ENCODE assay signal across 22 cellular contexts in the genomic region with DNA sequence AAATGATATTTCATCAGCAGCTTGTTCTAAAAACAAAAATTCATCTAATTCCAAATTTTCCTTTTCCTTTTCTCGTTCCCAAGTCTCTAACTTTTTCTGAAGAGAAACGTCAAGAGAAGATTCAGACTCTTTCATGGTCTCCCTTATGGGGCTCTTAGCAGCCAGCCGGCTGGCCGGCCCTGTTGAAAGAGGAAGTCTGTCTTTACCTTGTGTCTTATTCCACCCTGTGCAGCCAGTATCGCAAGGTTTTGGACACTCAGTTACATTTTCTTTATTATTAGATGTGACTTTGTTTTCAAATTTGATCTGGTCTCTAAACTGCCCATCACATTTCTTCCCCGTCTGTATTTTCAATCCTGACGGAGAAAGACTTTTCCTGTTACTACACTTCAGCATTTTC.
"Had no signal": no experiment of that assay in that cellular context is flagged by ENCODE, and none has a peak within 500 bp of the region (broad histone marks: within the 10 kb centered on the region; RNA-seq: fewer than 3 reads in every experiment).

No MANE protein-coding gene starts in this region.

- H2AFZ ChIP-seq: parathyroid adenoma had no signal

- H3K4me3 ChIP-seq: esophagus muscularis mucosa, gastrocnemius medialis, heart right ventricle, psoas muscle, spleen, testis had no signal

- DNase-seq: effector memory CD8-positive, alpha-beta T cell; gastrocnemius medialis; heart right ventricle; hypothalamus; kidney glomerular epithelial cell; naive thymus-derived CD4-positive, alpha-beta T cell; nephron progenitor cell; psoas muscle; retina; spleen; stimulated activated CD4-positive, alpha-beta T cell treated with anti-CD3 and anti-CD28 coated beads, Interleukin-15, amount 100 ng/mL, for 24 hours; stimulated activated CD4-positive, alpha-beta T cell treated with anti-CD3 and anti-CD28 coated beads, Interleukin-1b, Interleukin-23, amount 100 ng/mL, for 48 hours; stimulated activated CD4-positive, alpha-beta T cell treated with anti-CD3 and anti-CD28 coated beads, Interleukin-4, amount 100 ng/mL, for 24 hours; stimulated activated naive B cell treated with anti-CD40 and anti-IgM and Interleukin-4, amounts not matched to agents 10 μg/mL and 1 μg/mL and 100 μg/mL, for 72 hours; stimulated activated naive CD8-positive, alpha-beta T cell treated with anti-CD3 and anti-CD28 coated beads, Interleukin-15, amount 100 ng/mL, for 72 hours; testis; trophoblast cell had no signal

- H3K27ac Mint-ChIP-seq: dendritic cell treated with granulocyte-macrophage colony-stimulating factor and Interleukin-4, amounts not matched to agents 40 ng/mL and 50 ng/mL, for 4 days; naive thymus-derived CD4-positive, alpha-beta T cell; stimulated activated naive B cell treated with anti-CD40 and anti-IgM and Interleukin-4, amounts not matched to agents 10 μg/mL and 1 μg/mL and 100 μg/mL, for 72 hours; stimulated activated naive CD8-positive, alpha-beta T cell treated with anti-CD3 and anti-CD28 coated beads, Interleukin-15, amount 100 ng/mL, for 72 hours had no signal

- H3K9me3 Mint-ChIP-seq: dendritic cell treated with granulocyte-macrophage colony-stimulating factor and Interleukin-4, amounts not matched to agents 40 ng/mL and 50 ng/mL, for 4 days; effector memory CD8-positive, alpha-beta T cell; naive thymus-derived CD4-positive, alpha-beta T cell; nephron progenitor cell; stimulated activated naive B cell treated with anti-CD40 and anti-IgM and Interleukin-4, amounts not matched to agents 10 μg/mL and 1 μg/mL and 100 μg/mL, for 72 hours; stimulated activated naive CD8-positive, alpha-beta T cell treated with anti-CD3 and anti-CD28 coated beads, Interleukin-15, amount 100 ng/mL, for 72 hours had no signal

- H3K79me2 ChIP-seq: parathyroid adenoma had no signal

- H3K27ac ChIP-seq: epithelial cell of prostate, esophagus muscularis mucosa, gastrocnemius medialis, heart right ventricle, parathyroid adenoma, psoas muscle, spleen, testis had no signal

- H3K4me3 Mint-ChIP-seq: dendritic cell treated with granulocyte-macrophage colony-stimulating factor and Interleukin-4, amounts not matched to agents 40 ng/mL and 50 ng/mL, for 4 days; effector memory CD8-positive, alpha-beta T cell; naive thymus-derived CD4-positive, alpha-beta T cell; nephron progenitor cell; stimulated activated naive B cell treated with anti-CD40 and anti-IgM and Interleukin-4, amounts not matched to agents 10 μg/mL and 1 μg/mL and 100 μg/mL, for 72 hours; stimulated activated naive CD8-positive, alpha-beta T cell treated with anti-CD3 and anti-CD28 coated beads, Interleukin-15, amount 100 ng/mL, for 72 hours had no signal

- H3K9me3 ChIP-seq: esophagus muscularis mucosa, gastrocnemius medialis, heart right ventricle, psoas muscle, spleen, testis had no signal

- H3K27me3 ChIP-seq: esophagus muscularis mucosa, gastrocnemius medialis, heart right ventricle, spleen, testis had no signal

- ATAC-seq: effector memory CD8-positive, alpha-beta T cell; gastrocnemius medialis; heart right ventricle; naive thymus-derived CD4-positive, alpha-beta T cell; psoas muscle; sciatic nerve; stimulated activated naive B cell treated with anti-CD40 and anti-IgM and Interleukin-4, amounts not matched to agents 10 μg/mL and 1 μg/mL and 100 μg/mL, for 72 hours; stimulated activated naive CD8-positive, alpha-beta T cell treated with anti-CD3 and anti-CD28 coated beads, Interleukin-15, amount 100 ng/mL, for 72 hours had no signal

- H3K4me1 Mint-ChIP-seq: naive thymus-derived CD4-positive, alpha-beta T cell; nephron progenitor cell; stimulated activated naive B cell treated with anti-CD40 and anti-IgM and Interleukin-4, amounts not matched to agents 10 μg/mL and 1 μg/mL and 100 μg/mL, for 72 hours had no signal

- H3K27me3 Mint-ChIP-seq: dendritic cell treated with granulocyte-macrophage colony-stimulating factor and Interleukin-4, amounts not matched to agents 40 ng/mL and 50 ng/mL, for 4 days; effector memory CD8-positive, alpha-beta T cell; naive thymus-derived CD4-positive, alpha-beta T cell; stimulated activated naive B cell treated with anti-CD40 and anti-IgM and Interleukin-4, amounts not matched to agents 10 μg/mL and 1 μg/mL and 100 μg/mL, for 72 hours; stimulated activated naive CD8-positive, alpha-beta T cell treated with anti-CD3 and anti-CD28 coated beads, Interleukin-15, amount 100 ng/mL, for 72 hours had no signal

- H3K4me1 ChIP-seq: esophagus muscularis mucosa, gastrocnemius medialis, parathyroid adenoma, psoas muscle, spleen, testis had no signal
